ENCODE assay signal across 1 cellular context in genomic region chr20:53930651-53931504, GRCh38.
TF ChIP-seq lines count a peak whose summit lies in the region.

No MANE protein-coding gene starts in this region.

TF ChIP-seq in GM12878, 131 proteins besides CTCF, POLR2A, EP300 and RAD21 (continued from another document):
- TF ChIP-seq RELB (IDR thresholded peaks at IDR 0.05; ENCODE audit: low read depth): peak; percentile 49
- TF ChIP-seq BCLAF1 (IDR thresholded peaks at IDR 0.05): no peak
- TF ChIP-seq IKZF1 (conservative IDR thresholded peaks at IDR 0.05): peak; percentile 78
- TF ChIP-seq MXI1 (IDR thresholded peaks at IDR 0.05; ENCODE audit: low read depth, low read length): peak; percentile 45; the same call in 1 of the 2 replicates
- 0 out of 2 replicates have a peak, but pooled peaks have one; percentile 0 for TF ChIP-seq DPF2 (IDR thresholded peaks at IDR 0.05)
- TF ChIP-seq CUX1 (IDR thresholded peaks at IDR 0.05; ENCODE audit: insufficient replicate concordance, low read depth, low read length): peak; percentile 60
- peak; percentile 21; the same call in 1 of the 2 replicates for TF ChIP-seq NFXL1 (IDR thresholded peaks at IDR 0.05; ENCODE audit: borderline replicate concordance)
- TF ChIP-seq NFIC (IDR thresholded peaks at IDR 0.05; ENCODE audit: low read depth, low read length): peak; percentile 53; the same call in 1 of the 2 replicates
- no peak for TF ChIP-seq ATF3 (IDR thresholded peaks at IDR 0.05; ENCODE audit: borderline replicate concordance, extremely low read depth, low read depth, low read length)
- no peak for TF ChIP-seq IRF4 (IDR thresholded peaks at IDR 0.05; ENCODE audit: low read depth, low read length)
- TF ChIP-seq ASH2L (IDR thresholded peaks at IDR 0.05; ENCODE audit: borderline replicate concordance, low read depth): peak; percentile 20; the same call in 1 of the 2 replicates
